Comparison of ENCODE assay signal across 10 cellular contexts in the genomic region with DNA sequence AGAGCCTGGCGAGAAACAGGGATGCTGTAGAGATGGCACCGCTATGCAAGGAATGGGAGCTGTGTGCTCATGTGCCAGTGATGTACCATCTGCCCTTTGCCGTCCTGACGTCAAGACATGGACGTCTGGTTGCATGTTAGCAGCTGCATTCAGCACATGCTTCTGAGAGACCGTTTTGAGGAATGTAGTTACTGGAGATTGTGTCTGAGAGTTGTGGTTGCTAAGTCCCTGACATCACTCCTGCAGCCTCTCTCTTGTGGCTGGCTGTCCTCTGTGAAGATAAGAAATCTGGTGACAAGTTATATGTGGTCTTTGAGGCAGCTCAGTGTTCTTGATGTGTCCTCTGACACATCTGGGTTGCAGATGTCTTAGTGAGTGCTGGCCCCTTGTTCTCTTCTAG.
A peak's percentile ranks its signal among the peaks of the same experiment; 100 is the strongest.
DNase-seq lines count a peak whose midpoint lies in the region; ATAC-seq and TF ChIP-seq lines count a peak whose summit lies in the region.
"Had no signal": no experiment of that assay in that cellular context is flagged by ENCODE, and none has a peak within 500 bp of the region (broad histone marks: within the 10 kb centered on the region; RNA-seq: fewer than 3 reads in every experiment).

No MANE protein-coding gene starts in this region.

- H3K9me3 Mint-ChIP-seq in activated naive CD4-positive, alpha-beta T cell treated with anti-CD3 and anti-CD28 coated beads, Interleukin-2, amount 50 U/mL, for 72 hours, result no peaks in the 10 kb centered on the region
- peaks cover 4% of the 10 kb centered on the region for H3K9me3 Mint-ChIP-seq in activated naive CD4-positive, alpha-beta T cell treated with anti-CD3 and anti-CD28 coated beads, Interleukin-2, amount 10 ng/mL, durations not matched to agents 7 days and 5 days
- H3K9me3 Mint-ChIP-seq in glutamatergic neuron (ENCODE audit: unreplicated experiment), result peaks cover 26% of the 10 kb centered on the region

- peak; percentile 96 for ATAC-seq in activated naive CD4-positive, alpha-beta T cell treated with anti-CD3 and anti-CD28 coated beads, Interleukin-2, amount 50 U/mL, for 72 hours
- ATAC-seq in HG03280 (IDR thresholded peaks at IDR 0.05; ENCODE audit: unreplicated experiment) (no peak), HG03565 (IDR thresholded peaks at IDR 0.05; ENCODE audit: unreplicated experiment) (no peak)

- H3K36me3 Mint-ChIP-seq in activated naive CD4-positive, alpha-beta T cell treated with anti-CD3 and anti-CD28 coated beads, Interleukin-2, amount 50 U/mL, for 72 hours, result peaks cover 8 to 16% of the 10 kb centered on the region in 2 donors
- no peaks in the 10 kb centered on the region for H3K36me3 Mint-ChIP-seq in activated naive CD4-positive, alpha-beta T cell treated with anti-CD3 and anti-CD28 coated beads, Interleukin-2, amount 10 ng/mL, durations not matched to agents 7 days and 5 days
- H3K36me3 Mint-ChIP-seq in glutamatergic neuron (ENCODE audit: unreplicated experiment), result peaks cover 14% of the 10 kb centered on the region

- no peaks in the 10 kb centered on the region for H3K4me1 Mint-ChIP-seq in activated naive CD4-positive, alpha-beta T cell treated with anti-CD3 and anti-CD28 coated beads, Interleukin-2, amount 10 ng/mL, durations not matched to agents 7 days and 5 days
- H3K4me1 Mint-ChIP-seq in glutamatergic neuron (ENCODE audit: low read depth, unreplicated experiment), result peaks cover 33% of the 10 kb centered on the region

- CTCF ChIA-PET in activated naive CD4-positive, alpha-beta T cell treated with anti-CD3 and anti-CD28 coated beads, Interleukin-2, amount 10 ng/mL, durations not matched to agents 7 days and 5 days (lab: Charles Lee), result interaction anchor here (1.2 to 1.7 kb wide), 3 partner anchors 39 to 51 kb away, joined by 3 to 5 read pairs (median 3); no protein-coding TSS in a partner anchor

- no peak for TF ChIP-seq CTCF in glutamatergic neuron (IDR thresholded peaks at IDR 0.05; ENCODE audit: partially characterized antibody, unreplicated experiment)

- in situ Hi-C loops in KBM-7 (cut with MboI; ENCODE audit: low pct_unique_long_range_greater_than_20kb, low sequenced_read_pairs), result no loop called here

- no peaks in the 10 kb centered on the region for H3K27me3 Mint-ChIP-seq in activated naive CD4-positive, alpha-beta T cell treated with anti-CD3 and anti-CD28 coated beads, Interleukin-2, amount 10 ng/mL, durations not matched to agents 7 days and 5 days
- peaks cover 3% of the 10 kb centered on the region for H3K27me3 Mint-ChIP-seq in glutamatergic neuron (ENCODE audit: unreplicated experiment)

- H3K27ac ChIP-seq in angular gyrus (ENCODE audit: low read depth, low read length) (peak overlapping the region; percentile 29), temporal lobe (ENCODE audit: low read depth, low read length) (peak overlapping the region; percentile 24)
- H3K27ac ChIP-seq: SK-N-MC had no signal

- no peak overlapping the region for H3K4me3 Mint-ChIP-seq in activated naive CD4-positive, alpha-beta T cell treated with anti-CD3 and anti-CD28 coated beads, Interleukin-2, amount 10 ng/mL, durations not matched to agents 7 days and 5 days
- H3K4me3 Mint-ChIP-seq in glutamatergic neuron (ENCODE audit: unreplicated experiment), result no peak overlapping the region

- no peak for DNase-seq in activated naive CD4-positive, alpha-beta T cell treated with anti-CD3 and anti-CD28 coated beads, Interleukin-2, amount 50 U/mL, for 72 hours (ENCODE audit: low spot score in 2 of 2)
- no peak for DNase-seq in activated naive CD4-positive, alpha-beta T cell treated with anti-CD3 and anti-CD28 coated beads, Interleukin-2, amount 10 ng/mL, durations not matched to agents 7 days and 5 days
- DNase-seq in glutamatergic neuron (no peak), KBM-7 (no peak)
- DNase-seq: nucleus accumbens had no signal

- no peak overlapping the region for H3K27ac Mint-ChIP-seq in activated naive CD4-positive, alpha-beta T cell treated with anti-CD3 and anti-CD28 coated beads, Interleukin-2, amount 50 U/mL, for 72 hours
- no peak overlapping the region for H3K27ac Mint-ChIP-seq in activated naive CD4-positive, alpha-beta T cell treated with anti-CD3 and anti-CD28 coated beads, Interleukin-2, amount 10 ng/mL, durations not matched to agents 7 days and 5 days
- peak overlapping the region; percentile 8 for H3K27ac Mint-ChIP-seq in glutamatergic neuron (ENCODE audit: unreplicated experiment)

Comparison
In these comparisons a context has a peak if more than half of its experiments do, and no peak if none do; other contexts are left out.
1. ATAC-seq: peak in activated naive CD4-positive, alpha-beta T cell treated with anti-CD3 and anti-CD28 coated beads, Interleukin-2, amount 50 U/mL, for 72 hours (2 of 2); none in HG03280 (single experiment) and HG03565 (single experiment).